ENCODE assay signal across 29 cellular contexts in the genomic region with DNA sequence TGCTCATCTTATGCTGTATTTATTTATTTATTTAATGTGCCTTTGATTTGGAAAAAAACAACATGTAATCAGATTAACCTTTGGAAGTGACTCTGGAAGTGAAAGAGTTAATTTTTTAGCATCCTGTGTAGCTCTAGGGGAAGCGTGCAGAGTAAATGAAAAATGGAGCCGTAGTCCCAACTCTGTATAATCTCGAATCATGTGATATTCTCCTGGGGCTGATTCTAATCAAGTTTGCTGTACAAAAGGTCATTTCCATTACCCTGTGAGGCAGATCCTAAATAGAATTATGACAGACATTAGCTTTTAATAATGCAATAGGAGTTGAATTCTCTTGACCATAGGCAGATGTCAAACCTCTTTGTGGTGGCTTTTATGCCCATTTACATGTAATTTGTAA.
"Had no signal": no experiment of that assay in that cellular context is flagged by ENCODE, and none has a peak within 500 bp of the region (broad histone marks: within the 10 kb centered on the region; RNA-seq: fewer than 3 reads in every experiment).

No MANE protein-coding gene starts in this region.

- H3K4me1 ChIP-seq: left ventricle myocardium inferior, pancreas, prostate gland, testis, thyroid gland, transverse colon, upper lobe of left lung, vagina had no signal

- H3K4me1 Mint-ChIP-seq: naive thymus-derived CD4-positive, alpha-beta T cell; nephron progenitor cell; stimulated activated naive B cell treated with anti-CD40 and anti-IgM and Interleukin-4, amounts not matched to agents 10 μg/mL and 1 μg/mL and 100 μg/mL, for 72 hours had no signal

- H3K36me3 Mint-ChIP-seq: naive thymus-derived CD4-positive, alpha-beta T cell; stimulated activated naive B cell treated with anti-CD40 and anti-IgM and Interleukin-4, amounts not matched to agents 10 μg/mL and 1 μg/mL and 100 μg/mL, for 72 hours had no signal

- H3K4me3 Mint-ChIP-seq: naive thymus-derived CD4-positive, alpha-beta T cell; nephron progenitor cell; stimulated activated naive B cell treated with anti-CD40 and anti-IgM and Interleukin-4, amounts not matched to agents 10 μg/mL and 1 μg/mL and 100 μg/mL, for 72 hours had no signal

- H3K9me3 ChIP-seq: mucosa of descending colon, pancreas, prostate gland, stomach, testis, thyroid gland, transverse colon, upper lobe of left lung, vagina had no signal

- H3K27ac Mint-ChIP-seq: naive thymus-derived CD4-positive, alpha-beta T cell; stimulated activated naive B cell treated with anti-CD40 and anti-IgM and Interleukin-4, amounts not matched to agents 10 μg/mL and 1 μg/mL and 100 μg/mL, for 72 hours had no signal

- H3K4me3 ChIP-seq: left ventricle myocardium inferior, lung, mucosa of descending colon, pancreas, prostate gland, skin epidermis, stomach, testis, thyroid gland, transverse colon, upper lobe of left lung, vagina had no signal

- DNase-seq: hippocampal formation; kidney glomerular epithelial cell; left colon; left ventricle myocardium inferior; mesendoderm; midbrain; mucosa of descending colon; naive thymus-derived CD4-positive, alpha-beta T cell; nephron progenitor cell; pancreas; posterior cingulate gyrus; retina; right cardiac atrium; stimulated activated CD4-positive, alpha-beta T cell treated with anti-CD3 and anti-CD28 coated beads, Interleukin-12 subunit alpha, Interleukin-12 subunit beta, amount 100 ng/mL, for 4 hours; stimulated activated CD4-positive, alpha-beta T cell treated with anti-CD3 and anti-CD28 coated beads, Interleukin-15, amount 100 ng/mL, for 24 hours; stimulated activated CD4-positive, alpha-beta T cell treated with anti-CD3 and anti-CD28 coated beads, Interleukin-2, amount 100 ng/mL, for 24 hours; stimulated activated CD4-positive, alpha-beta T cell treated with anti-CD3 and anti-CD28 coated beads, Interleukin-4, amount 100 ng/mL, for 1 hour; stimulated activated naive B cell treated with anti-CD40 and anti-IgM and Interleukin-4, amounts not matched to agents 10 μg/mL and 1 μg/mL and 100 μg/mL, for 72 hours; stimulated activated naive CD8-positive, alpha-beta T cell treated with anti-CD3 and anti-CD28 coated beads, Interleukin-15, Interleukin-2, amounts not matched to agents 100 U/mL and 50 U/mL, for 24 hours; stomach; testis; thyroid gland; transverse colon; upper lobe of left lung had no signal

- H3K27ac ChIP-seq: left ventricle myocardium inferior, pancreas, prostate gland, skin epidermis, stomach, testis, thyroid gland, transverse colon, upper lobe of left lung, vagina had no signal

- H3K9me3 Mint-ChIP-seq: nephron progenitor cell had no signal

- H3K36me3 ChIP-seq: left ventricle myocardium inferior, pancreas, prostate gland, stomach, thyroid gland, transverse colon, upper lobe of left lung, vagina had no signal

- H3K27me3 Mint-ChIP-seq: naive thymus-derived CD4-positive, alpha-beta T cell; stimulated activated naive B cell treated with anti-CD40 and anti-IgM and Interleukin-4, amounts not matched to agents 10 μg/mL and 1 μg/mL and 100 μg/mL, for 72 hours had no signal

- ATAC-seq: left colon; mucosa of descending colon; naive thymus-derived CD4-positive, alpha-beta T cell; pancreas; sciatic nerve; stimulated activated naive B cell treated with anti-CD40 and anti-IgM and Interleukin-4, amounts not matched to agents 10 μg/mL and 1 μg/mL and 100 μg/mL, for 72 hours; stimulated activated naive CD8-positive, alpha-beta T cell treated with anti-CD3 and anti-CD28 coated beads, Interleukin-15, Interleukin-2, amounts not matched to agents 100 U/mL and 50 U/mL, for 24 hours had no signal

- H3K27me3 ChIP-seq: pancreas, stomach, testis, thyroid gland, transverse colon, upper lobe of left lung, vagina had no signal
